In genomic region chr7:6380310-6381095, GRCh38 we compare ENCODE assay signal across 11 cellular contexts. TPM values are rescaled to one million over a fixed set of nuclear protein-coding genes. Genes with fewer than 3 reads are reported as not detected.
A peak's percentile ranks its signal among the peaks of the same experiment; 100 is the strongest.
DNase-seq lines count a peak whose midpoint lies in the region; ATAC-seq and TF ChIP-seq lines count a peak whose summit lies in the region.
"Had no signal": no experiment of that assay in that cellular context is flagged by ENCODE, and none has a peak within 500 bp of the region (broad histone marks: within the 10 kb centered on the region; RNA-seq: fewer than 3 reads in every experiment).

No MANE protein-coding gene starts in this region.

- intact Hi-C loops in activated naive CD4-positive, alpha-beta T cell treated with anti-CD3 and anti-CD28 coated beads for 36 hours (cut with micrococcal nuclease) = no loop called here
- intact Hi-C loops in left colon (cut with DNase I, micrococcal nuclease) = no loop called here

- H3K4me3 Mint-ChIP-seq in activated naive CD4-positive, alpha-beta T cell treated with anti-CD3 and anti-CD28 coated beads for 36 hours = no peak overlapping the region
- H3K4me3 Mint-ChIP-seq in WTC11 (no peak overlapping the region), glutamatergic neuron (ENCODE audit: unreplicated experiment) (no peak overlapping the region)
- peak overlapping the region; percentile 67 to 72 for H3K4me3 Mint-ChIP-seq in stimulated activated naive B cell treated with anti-CD40 and anti-IgM and Interleukin-4, amounts not matched to agents 10 μg/mL and 1 μg/mL and 100 μg/mL, for 72 hours
- H3K4me3 Mint-ChIP-seq: T-helper 1 cell treated with Interleukin-12 subunit alpha and Interleukin-12 subunit beta and Interleukin-4 antibody, amounts not matched to agents 30 μg/mL and 1 μg/mL, for 36 hours had no signal

- peaks cover 79% of the 10 kb centered on the region for H3K4me1 Mint-ChIP-seq in activated naive CD4-positive, alpha-beta T cell treated with anti-CD3 and anti-CD28 coated beads for 36 hours (ENCODE audit: low read depth)
- H3K4me1 Mint-ChIP-seq in WTC11 (peaks cover 71% of the 10 kb centered on the region), glutamatergic neuron (ENCODE audit: low read depth, unreplicated experiment) (peaks cover 13% of the 10 kb centered on the region)
- peaks cover 50 to 82% of the 10 kb centered on the region in 2 donors for H3K4me1 Mint-ChIP-seq in stimulated activated naive B cell treated with anti-CD40 and anti-IgM and Interleukin-4, amounts not matched to agents 10 μg/mL and 1 μg/mL and 100 μg/mL, for 72 hours

- no peaks in the 10 kb centered on the region for H3K27me3 Mint-ChIP-seq in activated naive CD4-positive, alpha-beta T cell treated with anti-CD3 and anti-CD28 coated beads for 36 hours (ENCODE audit: low read depth)
- H3K27me3 Mint-ChIP-seq in WTC11 (ENCODE audit: low read depth) (no peaks in the 10 kb centered on the region), glutamatergic neuron (ENCODE audit: unreplicated experiment) (no peaks in the 10 kb centered on the region)
- no peaks in the 10 kb centered on the region for H3K27me3 Mint-ChIP-seq in stimulated activated naive B cell treated with anti-CD40 and anti-IgM and Interleukin-4, amounts not matched to agents 10 μg/mL and 1 μg/mL and 100 μg/mL, for 72 hours

- CTCF ChIA-PET in activated naive CD4-positive, alpha-beta T cell treated with anti-CD3 and anti-CD28 coated beads for 36 hours (lab: Charles Lee) = interaction anchor here (0.6 to 0.8 kb wide), 2 partner anchors 11 to 31 kb away, joined by 3 to 4 read pairs; no protein-coding TSS in a partner anchor
- CTCF ChIA-PET in WTC11 (lab: Charles Lee) = interaction anchor here (0.7 kb wide), 1 partner anchor 1246 kb away, joined by 3 read pairs; no protein-coding TSS in a partner anchor

- H3K27ac Mint-ChIP-seq in activated naive CD4-positive, alpha-beta T cell treated with anti-CD3 and anti-CD28 coated beads for 36 hours = peak overlapping the region; percentile 84
- peak overlapping the region; percentile 89 for H3K27ac Mint-ChIP-seq in WTC11
- H3K27ac Mint-ChIP-seq in glutamatergic neuron (ENCODE audit: unreplicated experiment) = peak overlapping the region; percentile 49
- peak overlapping the region; percentile 78 for H3K27ac Mint-ChIP-seq in stimulated activated naive B cell treated with anti-CD40 and anti-IgM and Interleukin-4, amounts not matched to agents 10 μg/mL and 1 μg/mL and 100 μg/mL, for 72 hours
- H3K27ac Mint-ChIP-seq: T-helper 1 cell treated with Interleukin-12 subunit alpha and Interleukin-12 subunit beta and Interleukin-4 antibody, amounts not matched to agents 30 μg/mL and 1 μg/mL, for 36 hours had no signal

- POLR2A ChIA-PET in WTC11 (lab: Charles Lee) = interaction anchor here (0.6 kb wide), 1 partner anchor 36 kb away, joined by 7 read pairs; no protein-coding TSS in a partner anchor

- peaks cover 17% of the 10 kb centered on the region for H3K36me3 Mint-ChIP-seq in activated naive CD4-positive, alpha-beta T cell treated with anti-CD3 and anti-CD28 coated beads for 36 hours (ENCODE audit: low read depth)
- H3K36me3 Mint-ChIP-seq in WTC11 (peaks cover 16% of the 10 kb centered on the region), glutamatergic neuron (ENCODE audit: unreplicated experiment) (no peaks in the 10 kb centered on the region)
- peaks cover 26 to 42% of the 10 kb centered on the region in 2 donors for H3K36me3 Mint-ChIP-seq in stimulated activated naive B cell treated with anti-CD40 and anti-IgM and Interleukin-4, amounts not matched to agents 10 μg/mL and 1 μg/mL and 100 μg/mL, for 72 hours

- H3K9me3 Mint-ChIP-seq in activated naive CD4-positive, alpha-beta T cell treated with anti-CD3 and anti-CD28 coated beads for 36 hours = no peaks in the 10 kb centered on the region
- H3K9me3 Mint-ChIP-seq in WTC11 = no peaks in the 10 kb centered on the region
- H3K9me3 Mint-ChIP-seq in glutamatergic neuron (ENCODE audit: unreplicated experiment) = peaks cover 2% of the 10 kb centered on the region
- H3K9me3 Mint-ChIP-seq in stimulated activated naive B cell treated with anti-CD40 and anti-IgM and Interleukin-4, amounts not matched to agents 10 μg/mL and 1 μg/mL and 100 μg/mL, for 72 hours = no peaks in the 10 kb centered on the region
- H3K9me3 Mint-ChIP-seq: T-helper 1 cell treated with Interleukin-12 subunit alpha and Interleukin-12 subunit beta and Interleukin-4 antibody, amounts not matched to agents 30 μg/mL and 1 μg/mL, for 36 hours had no signal

- TF ChIP-seq CTCF in WTC11 (IDR thresholded peaks at IDR 0.05) (no peak), glutamatergic neuron (IDR thresholded peaks at IDR 0.05; ENCODE audit: partially characterized antibody, unreplicated experiment) (no peak)

- ATAC-seq in WTC11 (no peak), HG03439 (IDR thresholded peaks at IDR 0.05; ENCODE audit: unreplicated experiment) (no peak), left colon (no peak)
- peak in 1 of 2 donors; percentile 36 for ATAC-seq in stimulated activated naive B cell treated with anti-CD40 and anti-IgM and Interleukin-4, amounts not matched to agents 10 μg/mL and 1 μg/mL and 100 μg/mL, for 72 hours (replicated peaks)
- ATAC-seq: PC-3 had no signal

- DNase-seq in activated naive CD4-positive, alpha-beta T cell treated with anti-CD3 and anti-CD28 coated beads for 36 hours = no peak
- DNase-seq in activated naive CD4-positive, alpha-beta T cell treated with anti-CD3 and anti-CD28 coated beads, Interleukin-2, amount 50 U/mL, for 16 hours = no peak
- no peak for DNase-seq in WTC11 (ENCODE audit: low spot score)
- no peak for DNase-seq in glutamatergic neuron
- DNase-seq in stimulated activated naive B cell treated with anti-CD40 and anti-IgM and Interleukin-4, amounts not matched to agents 10 μg/mL and 1 μg/mL and 100 μg/mL, for 72 hours = no peak
- DNase-seq in NCI-H510A (lab: John Stamatoyannopoulos, UW) = no peak
- no peak for DNase-seq in left colon
- DNase-seq: NCI-H345, PC-3 had no signal

TF ChIP-seq in WTC11, 78 proteins besides CTCF, POLR2A, EP300 and RAD21:
- TF ChIP-seq NR2C2 (CRISPR knock-in tag; IDR thresholded peaks at IDR 0.05) = no peak
- peak; percentile 80; the same call in 1 of the 2 replicates for TF ChIP-seq ZNF121 (CRISPR knock-in tag; IDR thresholded peaks at IDR 0.05)

RNA-seq across cellular contexts. Expression of gene RAC1, which starts 6.2 kb away (rescaled TPM):
- 100 to 1,000 TPM; 144 to 145 TPM for total RNA-seq in activated naive CD4-positive, alpha-beta T cell treated with anti-CD3 and anti-CD28 coated beads for 36 hours
- total RNA-seq in WTC11 (2021) (260 to 281 TPM (median 260 TPM) in 3 replicates), glutamatergic neuron (ENCODE audit: unreplicated experiment) (172 TPM), left colon (100 to 1,000 TPM; 422 to 431 TPM)

RNA-seq across cellular contexts. Expression of gene FAM220A, which starts 31.7 kb away (rescaled TPM):
- 10 to 100 TPM in 1 of 2 experiments, 1 to 10 TPM in 1; 8.1 to 14.7 TPM for total RNA-seq in activated naive CD4-positive, alpha-beta T cell treated with anti-CD3 and anti-CD28 coated beads for 36 hours
- 20.0 to 22.5 TPM (median 21.6 TPM) in 3 replicates for total RNA-seq in WTC11 (2021)
- total RNA-seq in glutamatergic neuron (ENCODE audit: unreplicated experiment) = 25.9 TPM
- 10 to 100 TPM in 1 of 2 donors, 1 to 10 TPM in 1; 8.2 to 10.1 TPM for total RNA-seq in left colon

Comparison
In these comparisons a context has a peak if more than half of its experiments do, and no peak if none do; other contexts are left out.
1. H3K4me3 Mint-ChIP-seq: peak in stimulated activated naive B cell treated with anti-CD40 and anti-IgM and Interleukin-4, amounts not matched to agents 10 μg/mL and 1 μg/mL and 100 μg/mL, for 72 hours (2 of 2); none in activated naive CD4-positive, alpha-beta T cell treated with anti-CD3 and anti-CD28 coated beads for 36 hours (single experiment), WTC11 (single experiment) and glutamatergic neuron (single experiment).
2. Peak in every context shown above with its lines, with median percentiles within 50 percentile points of each other: H3K27ac Mint-ChIP-seq.